ENCODE assay signal across 16 cellular contexts in the genomic region with DNA sequence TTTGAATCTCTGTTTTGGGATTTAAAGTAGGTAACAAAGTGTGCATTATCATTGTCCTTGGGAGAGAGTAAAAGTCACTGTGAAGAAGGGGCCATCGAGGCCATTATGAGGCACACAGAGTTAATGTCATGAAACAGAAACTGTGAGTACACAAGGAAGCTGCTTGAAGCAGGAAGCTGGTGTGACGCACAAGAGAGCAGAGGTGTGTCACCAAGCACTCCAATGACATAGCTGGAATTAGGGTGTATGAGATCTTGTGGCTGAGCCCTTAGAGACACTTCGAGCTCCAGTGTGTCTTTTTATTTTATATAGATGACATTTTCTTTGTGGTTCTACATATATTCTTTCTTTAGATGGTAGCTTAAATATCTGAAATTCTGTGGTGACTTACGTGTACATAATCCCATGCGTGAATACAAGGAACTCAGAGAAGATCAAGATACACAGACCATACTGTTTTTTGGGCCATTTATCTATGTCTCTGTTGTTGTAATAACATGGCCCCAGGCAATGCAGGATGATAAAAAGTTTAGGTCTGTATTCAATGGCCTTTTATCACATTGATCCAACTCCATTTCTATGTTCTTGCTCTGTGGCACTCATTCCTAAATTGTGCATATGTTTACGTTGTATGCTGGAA.
DNase-seq lines count a peak whose midpoint lies in the region; ATAC-seq and TF ChIP-seq lines count a peak whose summit lies in the region.
"Had no signal": no experiment of that assay in that cellular context is flagged by ENCODE, and none has a peak within 500 bp of the region (broad histone marks: within the 10 kb centered on the region; RNA-seq: fewer than 3 reads in every experiment).

No MANE protein-coding gene starts in this region.

- no peak overlapping the region for H2BK120ac ChIP-seq in neuronal stem cell (ENCODE audit: low read depth, low read length)

- H3K4me2 ChIP-seq in PC-3 (ENCODE audit: low read length) (no peak overlapping the region), neuronal stem cell (ENCODE audit: insufficient read depth, low read length, poor library complexity, severe bottlenecking) (no peak overlapping the region)
- H3K4me2 ChIP-seq: KMS-11 had no signal

- H3K23ac ChIP-seq in neuronal stem cell (ENCODE audit: low read depth, low read length, poor library complexity): no peak overlapping the region

- POLR2A ChIA-PET in PC-3 (lab: Charles Lee; ENCODE audit: unreplicated experiment): no interaction called here

- H2AFZ ChIP-seq in PC-3 (ENCODE audit: low read length) (no peak overlapping the region), neuronal stem cell (ENCODE audit: low read length) (peak overlapping the region; percentile 41)

- no peak overlapping the region for H2BK5ac ChIP-seq in neuronal stem cell (ENCODE audit: low read length)

- H4K8ac ChIP-seq in neuronal stem cell (ENCODE audit: low read depth, low read length): no peak overlapping the region

- CTCF ChIA-PET in PC-3 (lab: Charles Lee): no interaction called here

- no peak overlapping the region for H3K27ac ChIP-seq in PC-3 (ENCODE audit: low read length)
- H3K27ac ChIP-seq in neuronal stem cell (replicated peaks; ENCODE audit: low read length): no peak overlapping the region
- H3K27ac ChIP-seq in foreskin keratinocyte: no peak overlapping the region
- H3K27ac ChIP-seq: KMS-11 had no signal

- no peak for ATAC-seq in PC-3
- no peak for ATAC-seq in foreskin keratinocyte

- no peak overlapping the region for H3K18ac ChIP-seq in neuronal stem cell (ENCODE audit: low read length)

- H4K91ac ChIP-seq in neuronal stem cell (ENCODE audit: low read depth, low read length, poor library complexity): no peak overlapping the region

- H2BK15ac ChIP-seq in neuronal stem cell (ENCODE audit: low read length): no peak overlapping the region

- H3K36me3 ChIP-seq in PC-3 (ENCODE audit: low read depth, low read length) (no peaks in the 10 kb centered on the region), neuronal stem cell (replicated peaks in 1 of 2; ENCODE audit: control insufficient read depth in 2 of 2, insufficient read depth in 2 of 2, low read length in 2 of 2) (no peaks in the 10 kb centered on the region)

- no peak overlapping the region for H3K4me3 ChIP-seq in PC-3 (ENCODE audit: low read length)
- no peak overlapping the region for H3K4me3 ChIP-seq in neuronal stem cell (ENCODE audit: low read length in 2 of 2)

- H3K9ac ChIP-seq in PC-3 (ENCODE audit: low read length): no peak overlapping the region
- H3K9ac ChIP-seq in neuronal stem cell (ENCODE audit: low read depth, low read length, poor library complexity): no peak overlapping the region
- H3K9ac ChIP-seq: KMS-11 had no signal

- TF ChIP-seq CTCF in PC-3 (conservative IDR thresholded peaks at IDR 0.05; ENCODE audit: low read depth, low read length) (no peak), foreskin keratinocyte (conservative IDR thresholded peaks at IDR 0.05) (no peak)

- no peaks in the 10 kb centered on the region for H3K9me3 ChIP-seq in PC-3 (ENCODE audit: low read length)
- H3K9me3 ChIP-seq in neuronal stem cell (replicated peaks in 1 of 2; ENCODE audit: control insufficient read depth in 2 of 2, insufficient read depth in 1 of 2, low read depth in 1 of 2, low read length in 2 of 2): peaks cover 0 to 2% of the 10 kb centered on the region in 2 donors

- no peaks in the 10 kb centered on the region for H3K79me1 ChIP-seq in neuronal stem cell (ENCODE audit: low read depth, low read length)

- DNase-seq in ELF-1 (ENCODE audit: low read depth, low spot score): peak; percentile 1
- DNase-seq in PC-3: peak; percentile 5
- peak; percentile 30 for DNase-seq in epidermal melanocyte (ENCODE audit: insufficient read length, low spot score)
- DNase-seq in neuronal stem cell (ENCODE audit: low spot score): no peak
- DNase-seq in foreskin keratinocyte: no peak
- no peak for DNase-seq in stimulated activated CD4-positive, alpha-beta T cell treated with anti-CD3 and anti-CD28 coated beads, Interleukin-1b, Interleukin-23, amount 100 ng/mL, for 48 hours
- DNase-seq in iPS-NIHi7 (ENCODE audit: extremely low spot score): no peak
- DNase-seq: DMS79 treated with DMSO at 0.1 percent for 48 hours, GF-D8, NCI-H1105, NCI-H1694 treated with DMSO at 0.1 percent for 48 hours, NCI-H2171 treated with DMSO at 0.1 percent for 48 hours, NCI-H446 treated with DMSO at 0.1 percent for 48 hours, NCI-H748 treated with DMSO at 0.1 percent for 48 hours, OCI-M1 had no signal

- H3K4ac ChIP-seq in neuronal stem cell (ENCODE audit: low read length): no peak overlapping the region

- WGBS in neuronal stem cell (ENCODE audit: extremely low coverage in 2 of 2, insufficient read length in 2 of 2, insufficient replicate concordance in 1 of 2), 2 donors: no CpG with 5 or more reads among the region's 6 CpGs

- H3K79me2 ChIP-seq in PC-3 (ENCODE audit: low read length): no peaks in the 10 kb centered on the region

- peak overlapping the region; percentile 18 for H2BK12ac ChIP-seq in neuronal stem cell (ENCODE audit: low read length)

- H3K4me1 ChIP-seq in PC-3 (ENCODE audit: insufficient read depth, low read length): no peaks in the 10 kb centered on the region
- peaks cover 2 to 24% of the 10 kb centered on the region in 2 donors for H3K4me1 ChIP-seq in neuronal stem cell (ENCODE audit: control insufficient read depth in 2 of 2, insufficient read depth in 1 of 2, low read depth in 1 of 2, low read length in 2 of 2)
- no peaks in the 10 kb centered on the region for H3K4me1 ChIP-seq in foreskin keratinocyte

- H3K9me2 ChIP-seq in PC-3 (replicated peaks; ENCODE audit: low read length): no peaks in the 10 kb centered on the region

- no TSS peak for BruUV-seq in PC-3 (replicated peaks; lab: Mats Ljungman, UMichigan)

- H4K20me1 ChIP-seq in PC-3 (ENCODE audit: low read length): no peaks in the 10 kb centered on the region

- no peak overlapping the region for H3K14ac ChIP-seq in neuronal stem cell (ENCODE audit: low read length)

- intact Hi-C loops in PC-3 (cut with micrococcal nuclease): no loop called here

- H3F3A ChIP-seq in PC-3 (ENCODE audit: low read length, unreplicated experiment): no peaks in the 10 kb centered on the region

- no peak overlapping the region for H2AK5ac ChIP-seq in neuronal stem cell (ENCODE audit: low read depth, low read length)

- H3K27me3 ChIP-seq in PC-3 (ENCODE audit: low read length) (peaks cover 4% of the 10 kb centered on the region), neuronal stem cell (ENCODE audit: control insufficient read depth in 3 of 3, insufficient read depth in 3 of 3, low read depth in 1 of 3, low read length in 3 of 3) (no peaks in the 10 kb centered on the region), foreskin keratinocyte (no peaks in the 10 kb centered on the region)

Comparison
In these comparisons a context has a peak if more than half of its experiments do, and no peak if none do; other contexts are left out.
1. DNase-seq: peak in ELF-1 (single experiment), PC-3 (single experiment) and epidermal melanocyte (single experiment); none in neuronal stem cell (single experiment), foreskin keratinocyte (0 of 2), stimulated activated CD4-positive, alpha-beta T cell treated with anti-CD3 and anti-CD28 coated beads, Interleukin-1b, Interleukin-23, amount 100 ng/mL, for 48 hours (single experiment) and iPS-NIHi7 (single experiment).